ENCODE assay signal across 12 cellular contexts in the genomic region with DNA sequence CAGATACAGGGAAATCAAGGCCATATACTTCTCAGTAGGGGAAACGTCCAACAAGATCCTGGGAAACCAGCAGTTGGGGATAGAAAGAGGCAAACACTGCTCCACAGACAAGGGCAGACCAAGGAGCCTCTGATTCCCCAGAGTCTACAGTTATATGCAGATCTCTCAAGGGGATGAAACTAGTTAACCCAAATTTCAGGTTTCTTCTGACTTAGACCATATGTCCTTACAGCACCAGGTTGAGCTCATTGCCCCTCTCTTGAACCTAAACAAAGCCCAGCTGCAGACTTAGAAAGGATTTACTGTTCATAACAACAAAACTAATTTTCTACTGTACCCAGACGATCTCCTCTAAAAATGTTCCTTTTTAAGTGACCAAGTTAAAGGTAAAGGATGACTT. TPM values are rescaled to one million over a fixed set of nuclear protein-coding genes. Genes with fewer than 3 reads are reported as not detected.
DNase-seq lines count a peak whose midpoint lies in the region; ATAC-seq, FAIRE-seq and TF ChIP-seq lines count a peak whose summit lies in the region.
"Had no signal": no experiment of that assay in that cellular context is flagged by ENCODE, and none has a peak within 500 bp of the region (broad histone marks: within the 10 kb centered on the region; RNA-seq: fewer than 3 reads in every experiment).

No MANE protein-coding gene starts in this region.

- intact Hi-C loops in IMR-90 (cut with micrococcal nuclease) (no loop called here), GM12878 (cut with micrococcal nuclease; ENCODE audit: unreplicated experiment) (no loop called here), Caco-2 (cut with micrococcal nuclease; ENCODE audit: unreplicated experiment) (no loop called here)

- H3K4me1 ChIP-seq in IMR-90 (ENCODE audit: control insufficient read depth, insufficient read depth, low read length) (peaks cover 3% of the 10 kb centered on the region), GM12878 (ENCODE audit: control insufficient read depth, insufficient read depth, low read length) (peaks cover 13% of the 10 kb centered on the region), small intestine (ENCODE audit: control insufficient read depth in 2 of 2, insufficient read depth in 1 of 2, low read depth in 1 of 2, low read length in 1 of 2) (no peaks in the 10 kb centered on the region), Caco-2 (no peaks in the 10 kb centered on the region), H9 (ENCODE audit: insufficient read depth, low read length) (no peaks in the 10 kb centered on the region)

- H4K5ac ChIP-seq in IMR-90 (ENCODE audit: low read depth, low read length) (no peak overlapping the region), H9 (ENCODE audit: insufficient read length, low read depth, low read length) (no peak overlapping the region)

- H2BK120ac ChIP-seq in IMR-90 (ENCODE audit: low read depth, low read length): no peak overlapping the region
- no peak overlapping the region for H2BK120ac ChIP-seq in H9 (ENCODE audit: low read depth, low read length, poor library complexity, severe bottlenecking)

- in situ Hi-C loops in IMR-90 (cut with MboI; ENCODE audit: low sequenced_read_pairs) (no loop called here), GM12878 (cut with MboI) (no loop called here)

- H3K27me3 ChIP-seq in IMR-90 (ENCODE audit: control insufficient read depth, insufficient read depth, low read length) (no peaks in the 10 kb centered on the region), GM12878 (replicated peaks in 1 of 2; ENCODE audit: control insufficient read depth in 2 of 2, insufficient read depth in 2 of 2, low read length in 1 of 2) (no peaks in the 10 kb centered on the region), small intestine (ENCODE audit: control insufficient read depth in 2 of 2, insufficient read depth in 2 of 2, low read length in 2 of 2) (no peaks in the 10 kb centered on the region), Caco-2 (replicated peaks; ENCODE audit: control insufficient read depth, insufficient read depth, low read length) (no peaks in the 10 kb centered on the region), H9 (ENCODE audit: insufficient read depth, low read length) (no peaks in the 10 kb centered on the region)

- H3K9me3 ChIP-seq in IMR-90 (ENCODE audit: control insufficient read depth, insufficient read depth, low read length): no peaks in the 10 kb centered on the region
- no peaks in the 10 kb centered on the region for H3K9me3 ChIP-seq in GM12878 (replicated peaks; ENCODE audit: control insufficient read depth, insufficient read depth, low read length)
- no peaks in the 10 kb centered on the region for H3K9me3 ChIP-seq in small intestine (ENCODE audit: control insufficient read depth, low read depth)
- no peaks in the 10 kb centered on the region for H3K9me3 ChIP-seq in Caco-2
- no peaks in the 10 kb centered on the region for H3K9me3 ChIP-seq in H9 (ENCODE audit: control insufficient read depth, low read depth, low read length)

- SMC1A ChIA-PET in GM12878 (lab: Charles Lee; ENCODE audit: uncharacterized antibody, unreplicated experiment): interaction anchor here (1.1 to 1.5 kb wide), 4 partner anchors 10 to 40 kb away, joined by 3 to 10 read pairs (median 3); no protein-coding TSS in a partner anchor

- 0 out of 2 replicates have a peak, but pooled peaks cover 3% of the 10 kb centered on the region for H3K9me1 ChIP-seq in IMR-90 (ENCODE audit: insufficient read depth, low read length)

- no peaks in the 10 kb centered on the region for H3K23me2 ChIP-seq in H9 (ENCODE audit: insufficient read length, low read depth, low read length, poor library complexity, severe bottlenecking)

- CTCF ChIA-PET in IMR-90 (lab: Yijun Ruan, JAX): interaction anchor here (1.4 kb wide), 1 partner anchor 11 kb away, joined by 4 read pairs; no protein-coding TSS in a partner anchor
- CTCF ChIA-PET in GM12878 (lab: Yijun Ruan, JAX): interaction anchor here (0.8 to 1.8 kb wide), 5 partner anchors 10 to 271 kb away, joined by 3 to 6 read pairs (median 4); no protein-coding TSS in a partner anchor
- CTCF ChIA-PET in Caco-2 (lab: Charles Lee): no interaction called here

- H3T11ph ChIP-seq in H9 (ENCODE audit: low read length): no peak overlapping the region

- no peaks in the 10 kb centered on the region for H3K9me3 Mint-ChIP-seq in stimulated activated naive CD8-positive, alpha-beta T cell treated with anti-CD3 and anti-CD28 coated beads, Interleukin-15, amount 100 ng/mL, for 72 hours
- H3K9me3 Mint-ChIP-seq in Caco-2 (ENCODE audit: unreplicated experiment) (no peaks in the 10 kb centered on the region), H9 (no peaks in the 10 kb centered on the region)

- DNase-seq in stimulated activated naive CD8-positive, alpha-beta T cell treated with anti-CD3 and anti-CD28 coated beads, Interleukin-15, amount 100 ng/mL, for 72 hours: no peak
- DNase-seq in stimulated activated naive CD8-positive, alpha-beta T cell treated with anti-CD3 and anti-CD28 coated beads, Interleukin-15, Interleukin-2, amounts not matched to agents 100 U/mL and 50 U/mL, for 24 hours: no peak
- peak; percentile 43 for DNase-seq in IMR-90
- no peak for DNase-seq in GM12878 (ENCODE audit: low read depth, low spot score)
- DNase-seq in small intestine: no peak
- DNase-seq in ecto neural progenitor cell (ENCODE audit: low spot score): no peak
- no peak for DNase-seq in Caco-2
- no peak for DNase-seq in H9
- DNase-seq: activated CD4-positive, alpha-beta T cell treated with anti-CD3 and anti-CD28 coated beads for 1 hour; caudate nucleus; mammary epithelial cell; NCI-H1105 had no signal

- FAIRE-seq in GM12878 (lab: Jason Lieb, UNC): no peak
- FAIRE-seq in small intestine (lab: Jason Lieb, UNC): no peak

- H2BK15ac ChIP-seq in IMR-90 (ENCODE audit: low read depth, low read length): no peak overlapping the region
- H2BK15ac ChIP-seq in H9 (ENCODE audit: low read depth, low read length): no peak overlapping the region

- H2AK5ac ChIP-seq in IMR-90 (ENCODE audit: low read depth, low read length) (no peak overlapping the region), H9 (ENCODE audit: insufficient read length, low read length) (no peak overlapping the region)

- H3K27ac Mint-ChIP-seq in stimulated activated naive CD8-positive, alpha-beta T cell treated with anti-CD3 and anti-CD28 coated beads, Interleukin-15, amount 100 ng/mL, for 72 hours: no peak overlapping the region
- no peak overlapping the region for H3K27ac Mint-ChIP-seq in Caco-2 (ENCODE audit: unreplicated experiment)
- peak overlapping the region in 1 of 3 experiments; percentile 24; a peak in 1 of 7 replicates for H3K27ac Mint-ChIP-seq in H9

- H3K18ac ChIP-seq in IMR-90 (ENCODE audit: low read depth, low read length) (peak overlapping the region; percentile 33; the same call in 1 of the 2 replicates), H9 (ENCODE audit: insufficient read length, low read depth, low read length) (no peak overlapping the region)

- peak overlapping the region; percentile 88 for H3K14ac ChIP-seq in IMR-90 (replicated peaks; ENCODE audit: low read depth, low read length)
- H3K14ac ChIP-seq in H9 (ENCODE audit: insufficient read depth, low read length): no peak overlapping the region

- H3K79me1 ChIP-seq in IMR-90 (ENCODE audit: low read depth in 1 of 2, low read length in 2 of 2) (peaks cover 17 to 27% of the 10 kb centered on the region in 2 experiments; a peak in 3 of 4 replicates), H9 (ENCODE audit: insufficient read depth, low read depth, low read length, poor library complexity, severe bottlenecking) (no peaks in the 10 kb centered on the region)

- H3K36me3 Mint-ChIP-seq in Caco-2 (ENCODE audit: insufficient read depth, unreplicated experiment) (no peaks in the 10 kb centered on the region), H9 (ENCODE audit: insufficient read depth in 1 of 3, low read depth in 3 of 3) (no peaks in the 10 kb centered on the region)

- no CpG with 5 or more reads among the region's 2 CpGs for whole genome bisulfite sequencing in IMR-90 (ENCODE audit: extremely low coverage in 2 of 2, insufficient read length in 1 of 2), 2 experiments
- 0% methylated on average over 2 of the region's 2 CpGs for WGBS in GM12878 (ENCODE audit: insufficient coverage, insufficient replicate concordance, low lambda C conversion rate, missing lambda C conversion rate)
- WGBS in small intestine, 3 donors: 66 to 90% (median 76%) methylated on average over 2 of the region's 2 CpGs
- WGBS in H9 (ENCODE audit: extremely low coverage, insufficient read length, low lambda C conversion rate): no CpG with 5 or more reads among the region's 2 CpGs

- dilution Hi-C loops in IMR-90 (cut with HindIII; ENCODE audit: low sequenced_read_pairs, unreplicated experiment): no loop called here

- H3K9ac ChIP-seq in IMR-90 (ENCODE audit: low read depth, low read length): peak overlapping the region; percentile 50; the same call in 1 of the 2 replicates
- H3K9ac ChIP-seq in GM12878 (ENCODE audit: control insufficient read depth, insufficient read depth, low read length): peak overlapping the region; percentile 21; the same call in 1 of the 2 replicates
- no peak overlapping the region for H3K9ac ChIP-seq in H9 (ENCODE audit: extremely low read depth, insufficient read length, low read length)

- BruUV-seq in IMR-90 (replicated peaks; lab: Mats Ljungman, UMichigan) (no TSS peak), GM12878 (replicated peaks; lab: Mats Ljungman, UMichigan) (no TSS peak), Caco-2 (replicated peaks; lab: Mats Ljungman, UMichigan) (no TSS peak)

- ATAC-seq in stimulated activated naive CD8-positive, alpha-beta T cell treated with anti-CD3 and anti-CD28 coated beads, Interleukin-15, amount 100 ng/mL, for 72 hours: no peak
- no peak for ATAC-seq in stimulated activated naive CD8-positive, alpha-beta T cell treated with anti-CD3 and anti-CD28 coated beads, Interleukin-15, Interleukin-2, amounts not matched to agents 100 U/mL and 50 U/mL, for 24 hours
- peak; percentile 56 for ATAC-seq in IMR-90 (ENCODE audit: low read depth)
- ATAC-seq in GM12878: peak; percentile 65

- peaks cover 2% of the 10 kb centered on the region for H3K79me2 ChIP-seq in GM12878 (ENCODE audit: control insufficient read depth, insufficient read depth, low read length)
- H3K79me2 ChIP-seq in H9 (ENCODE audit: insufficient read depth, low read length): no peaks in the 10 kb centered on the region

- H3K27me3 Mint-ChIP-seq in stimulated activated naive CD8-positive, alpha-beta T cell treated with anti-CD3 and anti-CD28 coated beads, Interleukin-15, amount 100 ng/mL, for 72 hours: no peaks in the 10 kb centered on the region
- H3K27me3 Mint-ChIP-seq in Caco-2 (ENCODE audit: insufficient read depth, unreplicated experiment) (no peaks in the 10 kb centered on the region), H9 (ENCODE audit: low read depth) (no peaks in the 10 kb centered on the region)

- H3K36me3 ChIP-seq in IMR-90 (ENCODE audit: control insufficient read depth, insufficient read depth, low read length) (no peaks in the 10 kb centered on the region), GM12878 (ENCODE audit: control insufficient read depth in 2 of 2, insufficient read depth in 2 of 2, low read length in 1 of 2) (no peaks in the 10 kb centered on the region), small intestine (ENCODE audit: control insufficient read depth in 2 of 2, insufficient read depth in 2 of 2, low read length in 2 of 2) (peaks cover 0 to 3% of the 10 kb centered on the region in 2 donors), Caco-2 (ENCODE audit: control insufficient read depth, insufficient read depth, low read length) (no peaks in the 10 kb centered on the region)

- TF ChIP-seq CTCF in IMR-90 (conservative IDR thresholded peaks at IDR 0.05; ENCODE audit: low read depth, low read length) (no peak), GM12878 (IDR thresholded peaks at IDR 0.05 in 2 of 3, conservative IDR thresholded peaks at IDR 0.05 in 1 of 3; ENCODE audit: control insufficient read depth in 2 of 3, extremely low read depth in 1 of 3, insufficient read depth in 1 of 3, low read depth in 3 of 3, low read length in 3 of 3) (no peak), Caco-2 (IDR thresholded peaks at IDR 0.05; ENCODE audit: insufficient read depth in 1 of 2, low read depth in 1 of 2, low read length in 1 of 2, severe bottlenecking in 1 of 2, unreplicated experiment in 1 of 2) (no peak), H9 (conservative IDR thresholded peaks at IDR 0.05) (no peak)

- peaks cover 19% of the 10 kb centered on the region for H3K4me1 Mint-ChIP-seq in stimulated activated naive CD8-positive, alpha-beta T cell treated with anti-CD3 and anti-CD28 coated beads, Interleukin-15, amount 100 ng/mL, for 72 hours
- H3K4me1 Mint-ChIP-seq in Caco-2 (ENCODE audit: low read depth, unreplicated experiment) (no peaks in the 10 kb centered on the region), H9 (no peaks in the 10 kb centered on the region)

- TF ChIP-seq EP300 in GM12878 (IDR thresholded peaks at IDR 0.05; ENCODE audit: borderline replicate concordance in 1 of 2, control insufficient read depth in 1 of 2, low read depth in 2 of 2, low read length in 2 of 2): no peak

- no peak overlapping the region for H2BK12ac ChIP-seq in H9 (ENCODE audit: insufficient read length, low read depth, low read length)

- POLR2A ChIA-PET in IMR-90 (lab: Charles Lee; ENCODE audit: unreplicated experiment) (no interaction called here), GM12878 (lab: Charles Lee) (no interaction called here), Caco-2 (lab: Charles Lee) (no interaction called here)

- H3K56ac ChIP-seq in IMR-90 (ENCODE audit: extremely low read depth, insufficient read depth, low read length) (no peak overlapping the region), H9 (ENCODE audit: insufficient read length, low read depth, low read length) (no peak overlapping the region)

- peak overlapping the region; percentile 76; the same call in 1 of the 2 replicates for H3K23ac ChIP-seq in IMR-90 (ENCODE audit: low read depth, low read length)
- no peak overlapping the region for H3K23ac ChIP-seq in H9 (ENCODE audit: insufficient read length, low read depth, low read length)

- TF ChIP-seq RAD21 in IMR-90 (IDR thresholded peaks at IDR 0.05; ENCODE audit: low read length) (no peak), GM12878 (IDR thresholded peaks at IDR 0.05; ENCODE audit: insufficient read depth, low read depth, low read length) (no peak)

- no peak overlapping the region for H3K4me3 ChIP-seq in IMR-90 (ENCODE audit: insufficient read depth, low read depth, low read length)
- H3K4me3 ChIP-seq in GM12878: peak overlapping the region; percentile 32; the same call in 1 of the 2 replicates
- no peak overlapping the region for H3K4me3 ChIP-seq in small intestine (ENCODE audit: low read depth in 1 of 2, low read length in 2 of 2)
- no peak overlapping the region for H3K4me3 ChIP-seq in Caco-2 (ENCODE audit: low read depth, low read length)

- no peak overlapping the region for H2AK9ac ChIP-seq in IMR-90 (replicated peaks; ENCODE audit: low read depth, low read length, poor library complexity)

- no peak overlapping the region for H4K91ac ChIP-seq in IMR-90 (ENCODE audit: insufficient read depth, low read depth, low read length)
- no peak overlapping the region for H4K91ac ChIP-seq in H9 (ENCODE audit: insufficient read length, low read depth, low read length)

- RAD21 ChIA-PET in GM12878 (lab: Charles Lee; ENCODE audit: unreplicated experiment): interaction anchor here (1.2 kb wide), 1 partner anchor 10 kb away, joined by 4 read pairs; no protein-coding TSS in a partner anchor

- H2AFZ ChIP-seq in IMR-90 (replicated peaks; ENCODE audit: low read length, poor library complexity): no peak overlapping the region
- H2AFZ ChIP-seq in GM12878 (ENCODE audit: control insufficient read depth, low read depth, low read length): peak overlapping the region; percentile 71
- no peak overlapping the region for H2AFZ ChIP-seq in H9 (ENCODE audit: low read length)

- H4K20me1 ChIP-seq in IMR-90 (ENCODE audit: insufficient read depth, low read length) (no peaks in the 10 kb centered on the region), GM12878 (ENCODE audit: control insufficient read depth, insufficient read depth) (no peaks in the 10 kb centered on the region), H9 (ENCODE audit: control insufficient read depth, insufficient read depth, insufficient read length) (no peaks in the 10 kb centered on the region)

- TF ChIP-seq POLR2A in IMR-90 (IDR thresholded peaks at IDR 0.05; ENCODE audit: low read depth, low read length) (no peak), GM12878 (IDR thresholded peaks at IDR 0.05; ENCODE audit: low read depth, low read length) (no peak)

- H4K8ac ChIP-seq in IMR-90 (ENCODE audit: low read depth in 2 of 2, low read length in 2 of 2) (no peak overlapping the region; a peak in 1 of 4 replicates), H9 (replicated peaks; ENCODE audit: insufficient read length, low read depth, low read length) (no peak overlapping the region)

- H3K27ac ChIP-seq in IMR-90 (ENCODE audit: insufficient read depth, low read length) (peak overlapping the region; percentile 59; the same call in 1 of the 2 replicates), GM12878 (ENCODE audit: control insufficient read depth, insufficient read depth) (peak overlapping the region; percentile 62), small intestine (ENCODE audit: low read depth in 1 of 2, low read length in 1 of 2) (no peak overlapping the region), H9 (ENCODE audit: insufficient read length, low read depth, low read length) (no peak overlapping the region)

- H3K4me2 ChIP-seq in IMR-90 (ENCODE audit: low read depth, low read length): peak overlapping the region; percentile 90
- peak overlapping the region; percentile 74 for H3K4me2 ChIP-seq in GM12878 (ENCODE audit: control insufficient read depth, insufficient read depth)
- no peak overlapping the region for H3K4me2 ChIP-seq in H9 (ENCODE audit: insufficient read depth, insufficient read length, low read length)

- peak overlapping the region; percentile 24 to 27 for H3K4me3 Mint-ChIP-seq in stimulated activated naive CD8-positive, alpha-beta T cell treated with anti-CD3 and anti-CD28 coated beads, Interleukin-15, amount 100 ng/mL, for 72 hours
- H3K4me3 Mint-ChIP-seq in Caco-2 (ENCODE audit: unreplicated experiment) (no peak overlapping the region), H9 (no peak overlapping the region)

- H3K4ac ChIP-seq in IMR-90 (ENCODE audit: low read depth, low read length) (no peak overlapping the region), H9 (ENCODE audit: low read depth, low read length) (no peak overlapping the region)

- H2BK20ac ChIP-seq in IMR-90 (ENCODE audit: low read depth, low read length) (no peak overlapping the region), H9 (ENCODE audit: low read depth, low read length, poor library complexity, severe bottlenecking) (no peak overlapping the region)

- H2BK5ac ChIP-seq in IMR-90 (ENCODE audit: low read depth, low read length, poor library complexity, severe bottlenecking): peak overlapping the region; percentile 15
- H2BK5ac ChIP-seq in H9 (ENCODE audit: insufficient read length, low read length): no peak overlapping the region

RNA-seq across cellular contexts. Expression of a gene that starts 24.3 kb away (rescaled TPM):
- 32.5 and 37.6 TPM in 2 replicates for total RNA-seq in IMR-90 (2012; rRNA removed)
- 25.5 and 26.5 TPM in 2 replicates for polyA plus RNA-seq in IMR-90 (2012; rRNA removed)
- polyA plus RNA-seq in IMR-90 (2012; cell fraction: cytosol; rRNA removed): 17.3 and 24.6 TPM in 2 replicates
- polyA plus RNA-seq in IMR-90 (2012; cell fraction: nucleus; rRNA removed; ENCODE audit: low replicate concordance): 9.0 and 16.0 TPM in 2 replicates
- total RNA-seq in GM12878 (2013; cell fraction: nucleolus; rRNA removed): 116 and 124 TPM in 2 replicates
- 28.1 and 28.8 TPM in 2 replicates for total RNA-seq in GM12878 (2014; rRNA removed)
- 20.8 and 23.6 TPM in 2 replicates for total RNA-seq in GM12878 (2014; rRNA removed; fragmentation: Illumina TruSeq; extraction: Trizol)
- 21.3 and 24.5 TPM in 2 replicates for total RNA-seq in GM12878 (2021)
- polyA plus RNA-seq in GM12878 (2011; ENCODE audit: low read depth): 15.0 TPM
- polyA plus RNA-seq in GM12878 (2011; rRNA removed): 54.0 and 60.6 TPM in 2 replicates
- 28.5 and 29.1 TPM in 2 replicates for polyA plus RNA-seq in GM12878 (2011; cell fraction: cytosol; rRNA removed)
- 22.1 and 23.3 TPM in 2 replicates for polyA plus RNA-seq in GM12878 (2011; cell fraction: nucleus; rRNA removed)
- 19.8 and 22.6 TPM in 2 replicates for polyA plus RNA-seq in GM12878 (2012)
- polyA plus RNA-seq in GM12878 (2014; fragmentation: Illumina TruSeq; extraction: Trizol): 18.3 and 28.6 TPM in 2 replicates
- 10 to 100 TPM; 18.8 to 24.4 TPM for polyA plus RNA-seq in GM12878 (2014; fragmentation: Nextera tagmentation; extraction: Ambion mirVana)
- polyA plus RNA-seq in GM12878 (2014; rRNA removed): 22.4 and 25.2 TPM in 2 replicates
- polyA plus RNA-seq in GM12878 (2016; fragmentation: Nextera tagmentation; extraction: Ambion mirVana): 10 to 100 TPM; 29.4 to 31.0 TPM
- polyA minus RNA-seq in GM12878 (2011; rRNA and poly(A)+ RNA removed): 44.3 and 44.4 TPM in 2 replicates
- 10.4 and 13.8 TPM in 2 replicates for polyA minus RNA-seq in GM12878 (2011; cell fraction: cytosol; rRNA and poly(A)+ RNA removed)
- polyA minus RNA-seq in GM12878 (2011; cell fraction: nucleus; rRNA and poly(A)+ RNA removed): 36.3 and 63.3 TPM in 2 replicates
- 1 to 10 TPM; 5.4 to 9.1 (median 7.8) TPM for polyA plus RNA-seq in small intestine
- 33.0 and 37.7 TPM in 2 replicates for total RNA-seq in Caco-2 (2022)
- total RNA-seq in H9 (2021): 25.2 and 25.5 TPM in 2 replicates

Comparison
In these comparisons a context has a peak if more than half of its experiments do, and no peak if none do; other contexts are left out.
1. ATAC-seq: peak in IMR-90 (single experiment) and GM12878 (single experiment); none in stimulated activated naive CD8-positive, alpha-beta T cell treated with anti-CD3 and anti-CD28 coated beads, Interleukin-15, amount 100 ng/mL, for 72 hours (single experiment) and stimulated activated naive CD8-positive, alpha-beta T cell treated with anti-CD3 and anti-CD28 coated beads, Interleukin-15, Interleukin-2, amounts not matched to agents 100 U/mL and 50 U/mL, for 24 hours (single experiment).
2. H3K4me3 Mint-ChIP-seq: peak in stimulated activated naive CD8-positive, alpha-beta T cell treated with anti-CD3 and anti-CD28 coated beads, Interleukin-15, amount 100 ng/mL, for 72 hours (2 of 2); none in Caco-2 (single experiment) and H9 (0 of 2).
3. H3K27ac ChIP-seq: peak in IMR-90 (single experiment) and GM12878 (single experiment); none in small intestine (0 of 2) and H9 (single experiment).